ENCODE assay signal across 7 cellular contexts in the genomic region with DNA sequence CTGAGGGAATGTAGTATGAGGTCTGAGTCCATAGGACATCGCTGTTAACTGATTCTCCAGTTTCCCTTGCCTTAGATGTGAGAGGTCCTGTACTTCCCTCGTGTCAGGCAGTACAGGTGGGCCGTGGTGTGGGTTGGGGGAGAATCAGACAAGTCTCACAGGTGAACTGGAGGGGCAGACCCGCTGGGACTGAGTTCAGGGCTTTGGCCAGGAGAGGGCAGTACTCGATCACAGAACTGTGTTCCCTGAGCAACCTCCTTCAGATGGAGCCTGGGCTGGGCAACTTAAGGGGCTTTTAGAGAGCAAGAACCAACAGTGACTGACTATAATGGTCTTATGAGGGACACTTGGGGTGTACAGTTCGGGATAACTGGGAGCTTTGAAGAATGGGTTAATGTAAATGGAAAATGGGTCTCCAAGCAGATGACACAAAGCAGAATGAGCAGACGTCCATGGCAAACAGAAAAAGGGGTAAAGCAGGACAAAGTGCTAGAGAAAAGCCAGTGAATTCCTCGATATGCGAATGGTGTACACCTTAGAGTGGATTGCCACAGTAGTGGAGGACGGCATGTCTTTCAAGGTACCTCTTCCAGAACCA.
DNase-seq lines count a peak whose midpoint lies in the region; ATAC-seq and TF ChIP-seq lines count a peak whose summit lies in the region.

No MANE protein-coding gene starts in this region.

- in situ Hi-C loops in GM13977 (cut with MboI; ENCODE audit: low pct_unique_long_range_greater_than_20kb, low sequenced_read_pairs, unreplicated experiment) = loop anchor here (25.0 kb wide), 1 partner anchor 372 kb away; a partner anchor contains a TSS

- ATAC-seq in HG02763 (IDR thresholded peaks at IDR 0.05; ENCODE audit: unreplicated experiment) (peak; percentile 77), left lobe of liver (peak; percentile 95)

- DNase-seq in GM13977 (ENCODE audit: low spot score) (peak; percentile 38), NCI-H2029 (lab: John Stamatoyannopoulos, UW) (peak; percentile 43), left lobe of liver (ENCODE audit: low spot score) (peak; percentile 59)
- DNase-seq in activated CD4-positive, CD25-positive, alpha-beta regulatory T cell (lab: John Stamatoyannopoulos, UW) = peak; percentile 1 to 28 (median 11)
- DNase-seq in central memory CD4-positive, alpha-beta T cell = peak; percentile 12
- DNase-seq in stimulated activated CD4-positive, alpha-beta T cell treated with anti-CD3 and anti-CD28 coated beads, TNF-alpha, amount 100 ng/mL, for 48 hours (ENCODE audit: low read depth in 3 of 3) = peak; percentile 39 to 59 (median 41)

- TF ChIP-seq CTCF in GM13977 (IDR thresholded peaks at IDR 0.05; ENCODE audit: extremely low read depth, insufficient read depth, missing control alignments) = peak; percentile 91

Comparison
In these comparisons a context has a peak if more than half of its experiments do, and no peak if none do; other contexts are left out.
1. Peak in every context shown above with its lines: DNase-seq and ATAC-seq.